9 cellular contexts compared by ENCODE assay signal in genomic region chr10:103803941-103804340, GRCh38. TPM values are rescaled to one million over a fixed set of nuclear protein-coding genes. Genes with fewer than 3 reads are reported as not detected.
DNase-seq lines count a peak whose midpoint lies in the region; ATAC-seq and TF ChIP-seq lines count a peak whose summit lies in the region.
"Had no signal": no experiment of that assay in that cellular context is flagged by ENCODE, and none has a peak within 500 bp of the region (broad histone marks: within the 10 kb centered on the region; RNA-seq: fewer than 3 reads in every experiment).

No MANE protein-coding gene starts in this region.

- CTCF ChIA-PET in CD4-positive, alpha-beta memory T cell (lab: Charles Lee; ENCODE audit: partially characterized antibody): interaction anchor here (1.4 kb wide), 1 partner anchor 10 kb away, joined by 3 read pairs; no protein-coding TSS in a partner anchor

- H3K9me3 Mint-ChIP-seq in CD4-positive, alpha-beta memory T cell: no peaks in the 10 kb centered on the region

- TF ChIP-seq POLR2A in upper lobe of left lung (IDR thresholded peaks at IDR 0.05): no peak

- DNase-seq in CD4-positive, alpha-beta memory T cell: peak; percentile 10 to 66 (median 24)
- DNase-seq in ELR (ENCODE audit: low read depth) (peak; percentile 29), epithelial cell of prostate (ENCODE audit: low read depth, low spot score) (no peak), upper lobe of left lung (no peak), HUDEP-2 (lab: John Stamatoyannopoulos, UW; ENCODE audit: unreplicated experiment in 76 of 76) (no peak)
- DNase-seq: COR-L47, RPMI8226 had no signal

- TF ChIP-seq CTCF in VCaP (conservative IDR thresholded peaks at IDR 0.05) (no peak), upper lobe of left lung (IDR thresholded peaks at IDR 0.05) (no peak)

- no peaks in the 10 kb centered on the region for H3K27me3 ChIP-seq in CD4-positive, alpha-beta memory T cell (ENCODE audit: insufficient read depth, low read length)
- no peaks in the 10 kb centered on the region for H3K27me3 ChIP-seq in upper lobe of left lung

- H3K27ac ChIP-seq in CD4-positive, alpha-beta memory T cell (ENCODE audit: low read depth, low read length): no peak overlapping the region
- H3K27ac ChIP-seq in VCaP (peak overlapping the region; percentile 71), epithelial cell of prostate (peak overlapping the region; percentile 72), upper lobe of left lung (no peak overlapping the region)

- 65 to 79% methylated on average over 3 of the region's 3 CpGs for WGBS in upper lobe of left lung, 2 donors

- no peaks in the 10 kb centered on the region for H3K36me3 Mint-ChIP-seq in CD4-positive, alpha-beta memory T cell

- H3K27ac Mint-ChIP-seq in CD4-positive, alpha-beta memory T cell: peak overlapping the region in 3 of 7 donors; percentile 6 to 68 (median 54)

- peaks cover 32% of the 10 kb centered on the region for H3K4me1 ChIP-seq in CD4-positive, alpha-beta memory T cell (ENCODE audit: insufficient read depth, low read length)
- peaks cover 0 to 7% (median 0%) of the 10 kb centered on the region in 4 donors for H3K4me1 ChIP-seq in upper lobe of left lung

- POLR2A ChIA-PET in CD4-positive, alpha-beta memory T cell (lab: Charles Lee; ENCODE audit: partially characterized antibody): no interaction called here

- H3K4me1 Mint-ChIP-seq in CD4-positive, alpha-beta memory T cell: peaks cover 16 to 40% (median 24%) of the 10 kb centered on the region in 4 donors

- H3K9me3 ChIP-seq in CD4-positive, alpha-beta memory T cell (ENCODE audit: control insufficient read depth in 1 of 2, low read length in 2 of 2): no peaks in the 10 kb centered on the region
- H3K9me3 ChIP-seq in upper lobe of left lung: no peaks in the 10 kb centered on the region

- no peak for TF ChIP-seq EP300 in upper lobe of left lung (IDR thresholded peaks at IDR 0.05)

- peak overlapping the region in 3 of 8 donors; percentile 3 to 52 (median 13) for H3K4me3 Mint-ChIP-seq in CD4-positive, alpha-beta memory T cell

- no peaks in the 10 kb centered on the region for H3K36me3 ChIP-seq in CD4-positive, alpha-beta memory T cell (ENCODE audit: insufficient read depth, low read length)
- H3K36me3 ChIP-seq in upper lobe of left lung: peaks cover 0 to 11% (median 3%) of the 10 kb centered on the region in 4 donors

- H3K27me3 Mint-ChIP-seq in CD4-positive, alpha-beta memory T cell: no peaks in the 10 kb centered on the region

- intact Hi-C loops in CD4-positive, alpha-beta memory T cell (cut with micrococcal nuclease): loop anchor here (10.0 kb wide), 1 partner anchor 51 kb away; the partner anchor contains the start of gene SH3PXD2A

- no peak for ATAC-seq in upper lobe of left lung (ENCODE audit: low FRiP score in 2 of 2)
- ATAC-seq in HG03342 (IDR thresholded peaks at IDR 0.05; ENCODE audit: unreplicated experiment): no peak

- no peak overlapping the region for H3K4me3 ChIP-seq in CD4-positive, alpha-beta memory T cell (ENCODE audit: low read length in 2 of 2)
- H3K4me3 ChIP-seq in upper lobe of left lung: no peak overlapping the region

RNA-seq across cellular contexts. Expression of gene SH3PXD2A, which starts 51.4 kb away (rescaled TPM):
- total RNA-seq in CD4-positive, alpha-beta memory T cell: 10 to 100 TPM; 16.9 to 17.5 TPM
- under 1 TPM; 0.39 to 0.77 TPM for polyA plus RNA-seq in CD4-positive, alpha-beta memory T cell
- total RNA-seq in upper lobe of left lung: 10 to 100 TPM; 19.6 to 42.2 (median 30.8) TPM

Comparison
In these comparisons a context has a peak if more than half of its experiments do, and no peak if none do; other contexts are left out.
1. DNase-seq: peak in CD4-positive, alpha-beta memory T cell (5 of 5) and ELR (single experiment); none in epithelial cell of prostate (single experiment), upper lobe of left lung (0 of 2) and HUDEP-2 (0 of 76).
2. H3K27ac ChIP-seq: peak in VCaP (single experiment) and epithelial cell of prostate (single experiment); none in CD4-positive, alpha-beta memory T cell (single experiment) and upper lobe of left lung (0 of 4).